ENCODE assay signal across 1 cellular context in genomic region chr5:146565764-146566163, GRCh38.
TF ChIP-seq lines count a peak whose summit lies in the region.

No MANE protein-coding gene starts in this region.

TF ChIP-seq in K562, 482 proteins besides CTCF, POLR2A, EP300 and RAD21 (continued from another document):
- TF ChIP-seq, protein P1, sequence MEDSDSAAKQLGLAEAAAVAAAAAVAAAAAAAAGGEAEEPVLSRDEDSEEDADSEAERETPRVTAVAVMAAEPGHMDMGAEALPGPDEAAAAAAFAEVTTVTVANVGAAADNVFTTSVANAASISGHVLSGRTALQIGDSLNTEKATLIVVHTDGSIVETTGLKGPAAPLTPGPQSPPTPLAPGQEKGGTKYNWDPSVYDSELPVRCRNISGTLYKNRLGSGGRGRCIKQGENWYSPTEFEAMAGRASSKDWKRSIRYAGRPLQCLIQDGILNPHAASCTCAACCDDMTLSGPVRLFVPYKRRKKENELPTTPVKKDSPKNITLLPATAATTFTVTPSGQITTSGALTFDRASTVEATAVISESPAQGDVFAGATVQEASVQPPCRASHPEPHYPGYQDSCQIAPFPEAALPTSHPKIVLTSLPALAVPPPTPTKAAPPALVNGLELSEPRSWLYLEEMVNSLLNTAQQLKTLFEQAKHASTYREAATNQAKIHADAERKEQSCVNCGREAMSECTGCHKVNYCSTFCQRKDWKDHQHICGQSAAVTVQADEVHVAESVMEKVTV (CRISPR knock-in tag; IDR thresholded peaks at IDR 0.05) = 0 out of 2 replicates have a peak, but pooled peaks have one; percentile 15
- TF ChIP-seq STAT5A (IDR thresholded peaks at IDR 0.05; ENCODE audit: borderline replicate concordance, low read length) (no peak), SP2 (IDR thresholded peaks at IDR 0.05; ENCODE audit: extremely low read depth, low read depth, low read length, poor library complexity, severe bottlenecking) (no peak), YY1 (IDR thresholded peaks at IDR 0.05; ENCODE audit: borderline replicate concordance in 1 of 3, control insufficient read depth in 1 of 3, extremely low read depth in 1 of 3, insufficient read depth in 3 of 3, insufficient read length in 1 of 3, insufficient replicate concordance in 2 of 3, low read depth in 1 of 3, low read length in 2 of 3) (peak; percentile 39 to 90 (median 76)), SMC3 (conservative IDR thresholded peaks at IDR 0.05; ENCODE audit: insufficient read depth, low read depth, low read length) (peak; percentile 62), BRF1 (IDR thresholded peaks at IDR 0.05; ENCODE audit: borderline replicate concordance, extremely low read depth, insufficient read length) (no peak), TOE1 (IDR thresholded peaks at IDR 0.05; ENCODE audit: borderline replicate concordance) (no peak), TOE1 (CRISPR knock-in tag; IDR thresholded peaks at IDR 0.05; ENCODE audit: borderline replicate concordance, low read depth) (no peak), NFE2 (IDR thresholded peaks at IDR 0.05; ENCODE audit: low read depth) (no peak), KLF13 (tag; IDR thresholded peaks at IDR 0.05; ENCODE audit: borderline replicate concordance, low read depth) (peak; percentile 48; the same call in 1 of the 2 replicates), CEBPB (tag; IDR thresholded peaks at IDR 0.05) (0 out of 2 replicates have a peak, but pooled peaks have one; percentile 32)
TF ChIP-seq in K562: peak in this region for 7.
